In the genomic region with DNA sequence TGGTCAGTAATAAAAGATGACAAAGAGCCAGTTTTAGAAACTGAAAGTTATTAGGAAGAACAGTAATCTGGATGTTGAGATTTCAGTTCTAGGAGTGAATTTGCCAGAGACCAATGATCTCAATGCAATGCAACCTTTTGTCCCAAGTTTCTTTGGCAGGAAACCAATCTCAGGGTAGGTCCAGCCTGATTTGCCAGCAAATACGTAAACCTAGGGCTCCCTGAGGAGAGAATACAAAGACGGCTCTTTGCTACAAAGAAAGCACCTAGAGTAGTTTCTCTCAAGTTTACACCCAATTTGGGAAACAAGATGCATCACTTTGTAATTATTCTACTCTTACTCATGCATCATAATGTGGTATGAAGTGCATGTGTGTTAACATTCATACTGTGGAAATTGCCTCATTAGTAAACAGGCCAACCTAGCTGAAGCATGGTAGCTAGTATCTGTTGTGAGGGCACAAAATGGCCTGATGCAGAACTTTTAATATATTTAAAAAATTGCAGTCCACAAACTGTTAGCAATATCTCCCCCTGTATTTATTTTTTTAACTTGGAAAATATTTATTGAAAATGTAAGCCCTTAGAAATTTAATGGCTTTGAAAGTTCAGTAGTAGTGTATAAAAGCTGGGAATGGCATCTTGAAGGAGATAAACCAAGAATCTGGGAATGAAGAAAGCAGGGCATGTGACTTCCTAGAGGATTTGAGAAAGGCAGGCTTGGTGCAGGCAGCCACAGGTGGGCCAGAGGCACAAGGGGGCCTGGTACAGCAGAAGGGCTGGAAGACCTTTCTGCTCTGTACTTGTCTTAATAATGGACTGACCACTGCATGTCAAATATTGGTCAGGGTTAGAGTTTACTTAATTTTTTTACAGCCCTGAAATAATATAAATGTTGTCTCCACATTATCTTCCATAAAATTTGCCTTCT, we compare ENCODE assay signal across 18 cellular contexts. TPM values are rescaled to one million over a fixed set of nuclear protein-coding genes. Genes with fewer than 3 reads are reported as not detected.
DNase-seq lines count a peak whose midpoint lies in the region; ATAC-seq, FAIRE-seq and TF ChIP-seq lines count a peak whose summit lies in the region.
"Had no signal": no experiment of that assay in that cellular context is flagged by ENCODE, and none has a peak within 500 bp of the region (broad histone marks: within the 10 kb centered on the region; RNA-seq: fewer than 3 reads in every experiment).

No MANE protein-coding gene starts in this region.

- DNase-seq in Right ventricle myocardium superior, result no peak
- no peak for DNase-seq in left ventricle myocardium inferior
- DNase-seq in kidney, result no peak
- peak; percentile 37 for DNase-seq in superior temporal gyrus (ENCODE audit: extremely low spot score)
- no peak for DNase-seq in AML-193 (lab: John Stamatoyannopoulos, UW)
- DNase-seq: ACHN; effector CD8-positive, alpha-beta T cell; NCI-H2029 treated with DMSO at 0.1 percent for 48 hours; NCI-H526; stimulated activated CD4-positive, alpha-beta T cell treated with anti-CD3 and anti-CD28 coated beads, Interleukin-2, amount 100 ng/mL, for 48 hours; thyroid gland had no signal

- H3K4me3 ChIP-seq in left ventricle myocardium inferior (no peak overlapping the region), kidney (ENCODE audit: low read length in 2 of 2) (peak overlapping the region in 1 of 2 donors; percentile 9)
- H3K4me3 ChIP-seq: ascending aorta, thyroid gland had no signal

- TF ChIP-seq CTCF in left ventricle myocardium inferior (IDR thresholded peaks at IDR 0.05; ENCODE audit: borderline replicate concordance), result no peak
- TF ChIP-seq CTCF in kidney (IDR thresholded peaks at IDR 0.05; ENCODE audit: borderline replicate concordance, extremely low read depth, insufficient read depth), result no peak

- H3K27ac ChIP-seq in left ventricle myocardium inferior (replicated peaks) (no peak overlapping the region), kidney (ENCODE audit: low read depth in 2 of 2, low read length in 2 of 2) (peak overlapping the region in 1 of 2 donors; percentile 25)
- H3K27ac ChIP-seq: ascending aorta, thyroid gland, VCaP had no signal

- H3K4me1 ChIP-seq in left ventricle myocardium inferior (peaks cover 36% of the 10 kb centered on the region), kidney (ENCODE audit: control insufficient read depth in 1 of 2, insufficient read depth in 1 of 2, low read depth in 1 of 2, low read length in 2 of 2) (no peaks in the 10 kb centered on the region)
- H3K4me1 ChIP-seq: ascending aorta, thyroid gland had no signal

- no peak overlapping the region for H3K9ac ChIP-seq in kidney (ENCODE audit: low read length in 2 of 2)

- FAIRE-seq in kidney (lab: Jason Lieb, UNC), result peak; percentile 23
- FAIRE-seq: HTR-8/SVneo had no signal

- ATAC-seq in Right ventricle myocardium superior (ENCODE audit: poor library complexity) (peak; percentile 58), esophagus mucosa (peak; percentile 36), HG02571 (IDR thresholded peaks at IDR 0.05; ENCODE audit: unreplicated experiment) (no peak), HG03097 (IDR thresholded peaks at IDR 0.05; ENCODE audit: low FRiP score, unreplicated experiment) (no peak)
- ATAC-seq: Panc1 had no signal

- intact Hi-C loops in Right ventricle myocardium superior (cut with DNase I) (no loop called here), left ventricle myocardium inferior (cut with micrococcal nuclease) (no loop called here), kidney (cut with DNase I) (no loop called here)

- no peaks in the 10 kb centered on the region for H3K36me3 ChIP-seq in left ventricle myocardium inferior
- no peaks in the 10 kb centered on the region for H3K36me3 ChIP-seq in kidney (ENCODE audit: control insufficient read depth in 1 of 2, insufficient read depth in 2 of 2, low read length in 2 of 2)
- H3K36me3 ChIP-seq: ascending aorta, thyroid gland had no signal

- H3K27me3 ChIP-seq in left ventricle myocardium inferior (ENCODE audit: low read depth), result no peaks in the 10 kb centered on the region
- H3K27me3 ChIP-seq: ascending aorta, thyroid gland had no signal

- H3K9me3 ChIP-seq in left ventricle myocardium inferior (replicated peaks) (no peaks in the 10 kb centered on the region), kidney (ENCODE audit: control insufficient read depth in 1 of 2, low read length in 2 of 2) (no peaks in the 10 kb centered on the region)
- H3K9me3 ChIP-seq: ascending aorta, thyroid gland had no signal

RNA-seq across cellular contexts. Expression of gene MAST4, which starts 59.5 kb away (rescaled TPM):
- total RNA-seq in Right ventricle myocardium superior, result 42.0 TPM
- total RNA-seq in left ventricle myocardium inferior, result 55.7 TPM
- total RNA-seq in esophagus mucosa, result 106 TPM
- 31.4 TPM for total RNA-seq in kidney
- 27.3 TPM for polyA plus RNA-seq in kidney (ENCODE audit: insufficient read depth, low read depth, low replicate concordance)

Comparison
In these comparisons a context has a peak if more than half of its experiments do, and no peak if none do; other contexts are left out.
1. ATAC-seq: peak in Right ventricle myocardium superior (single experiment) and esophagus mucosa (single experiment); none in HG02571 (single experiment) and HG03097 (single experiment).